ENCODE assay signal across 18 cellular contexts in genomic region chr20:50200482-50201104, GRCh38. TPM values are rescaled to one million over a fixed set of nuclear protein-coding genes. Genes with fewer than 3 reads are reported as not detected.
A peak's percentile ranks its signal among the peaks of the same experiment; 100 is the strongest.
DNase-seq lines count a peak whose midpoint lies in the region; ATAC-seq, FAIRE-seq and TF ChIP-seq lines count a peak whose summit lies in the region.
"Had no signal": no experiment of that assay in that cellular context is flagged by ENCODE, and none has a peak within 500 bp of the region (broad histone marks: within the 10 kb centered on the region; RNA-seq: fewer than 3 reads in every experiment).

No MANE protein-coding gene starts in this region.

- H3K9me3 ChIP-seq in breast epithelium = peaks cover 0 to 3% of the 10 kb centered on the region in 2 donors
- H3K9me3 ChIP-seq in psoas muscle = no peaks in the 10 kb centered on the region

- no peaks in the 10 kb centered on the region for H3K36me3 ChIP-seq in breast epithelium
- no peaks in the 10 kb centered on the region for H3K36me3 ChIP-seq in psoas muscle (ENCODE audit: insufficient read depth in 1 of 2, low read depth in 1 of 2)

- in situ Hi-C loops in GM13976 (cut with MboI; ENCODE audit: low sequenced_read_pairs, unreplicated experiment) = no loop called here

- WGBS in psoas muscle, 3 donors = 22 to 40% (median 23%) methylated on average over 6 of the region's 6 CpGs

- ATAC-seq in left lobe of liver (peak; percentile 66), psoas muscle (peak; percentile 67 to 96 (median 82))

- DNase-seq in HTR-8/SVneo (ENCODE audit: insufficient read length, low spot score) = no peak
- DNase-seq in breast epithelium (ENCODE audit: low spot score in 2 of 2) = no peak
- no peak for DNase-seq in left lobe of liver (ENCODE audit: low spot score)
- peak; percentile 53 to 89 for DNase-seq in psoas muscle
- no peak for DNase-seq in inferior parietal cortex (ENCODE audit: extremely low spot score)
- no peak for DNase-seq in AG08395 (ENCODE audit: low spot score)
- no peak for DNase-seq in NCI-H146 (lab: John Stamatoyannopoulos, UW)
- DNase-seq in GM13976 (ENCODE audit: low spot score) = no peak
- DNase-seq: DMS 273 treated with DMSO at 0.1 percent for 48 hours, EL, IMR-90, NCI-H1436 treated with DMSO at 0.1 percent for 48 hours, NCI-H2107, NCI-H345, NCI-H69, SHP77 treated with DMSO at 0.1 percent for 48 hours had no signal

- intact Hi-C loops in breast epithelium (cut with DNase I; ENCODE audit: low total_unique reads) (no loop called here), psoas muscle (cut with DNase I) (loop anchor here in 1 of 2 donors (5.0 kb wide), 1 partner anchor 77 kb away; no protein-coding TSS in a partner anchor)

- FAIRE-seq in HTR-8/SVneo (lab: Jason Lieb, UNC) = peak; percentile 69
- FAIRE-seq: H54 had no signal

- H3K27me3 ChIP-seq in breast epithelium (no peaks in the 10 kb centered on the region), psoas muscle (ENCODE audit: insufficient read depth in 3 of 3, low read length in 2 of 3) (no peaks in the 10 kb centered on the region)

- H3K27ac ChIP-seq in breast epithelium = peak overlapping the region; percentile 27 to 45
- peak overlapping the region; percentile 72 for H3K27ac ChIP-seq in psoas muscle
- H3K27ac ChIP-seq: PC-9 had no signal

- no peak overlapping the region for H3K4me3 ChIP-seq in breast epithelium
- H3K4me3 ChIP-seq in psoas muscle = no peak overlapping the region
- H3K4me3 ChIP-seq: PC-9 had no signal

- no peak for TF ChIP-seq POLR2A in breast epithelium (IDR thresholded peaks at IDR 0.05)

- H3K4me1 ChIP-seq in breast epithelium = no peaks in the 10 kb centered on the region
- peaks cover 6% of the 10 kb centered on the region for H3K4me1 ChIP-seq in psoas muscle

- TF ChIP-seq CTCF in breast epithelium (IDR thresholded peaks at IDR 0.05) = no peak
- TF ChIP-seq CTCF in psoas muscle (IDR thresholded peaks at IDR 0.05) = no peak
- no peak for TF ChIP-seq CTCF in GM13976 (IDR thresholded peaks at IDR 0.05; ENCODE audit: borderline replicate concordance, control extremely low read depth, extremely low read depth, insufficient read depth, missing control alignments)

RNA-seq across cellular contexts. Expression of gene CEBPB, which starts 10.0 kb away (rescaled TPM):
- total RNA-seq in breast epithelium (100 to 1,000 TPM; 137 to 177 (median 149) TPM), left lobe of liver (215 TPM), psoas muscle (100 to 1,000 TPM; 144 to 445 (median 283) TPM)
- polyA plus RNA-seq in psoas muscle = 100 to 1,000 TPM in 1 of 3 donors, 10 to 100 TPM in 2; 38.7 to 125 (median 83.2) TPM

RNA-seq across cellular contexts. Expression of gene PEDS1, which starts 47.1 kb away (rescaled TPM):
- total RNA-seq in breast epithelium (10 to 100 TPM; 12.9 to 29.4 (median 18.0) TPM), left lobe of liver (9.1 TPM), psoas muscle (10 to 100 TPM; 17.5 to 59.2 (median 35.0) TPM)
- polyA plus RNA-seq in psoas muscle = 10 to 100 TPM; 23.8 to 55.1 (median 49.2) TPM

Comparison
In these comparisons a context has a peak if more than half of its experiments do, and no peak if none do; other contexts are left out.
1. DNase-seq: peak in psoas muscle (2 of 2); none in HTR-8/SVneo (single experiment), breast epithelium (0 of 2), left lobe of liver (single experiment), inferior parietal cortex (single experiment), AG08395 (single experiment), NCI-H146 (single experiment) and GM13976 (single experiment).